8 cellular contexts compared by ENCODE assay signal in genomic region chr2:20617892-20618467, GRCh38. TPM values are rescaled to one million over a fixed set of nuclear protein-coding genes. Genes with fewer than 3 reads are reported as not detected.
DNase-seq lines count a peak whose midpoint lies in the region; ATAC-seq and TF ChIP-seq lines count a peak whose summit lies in the region.

No MANE protein-coding gene starts in this region.

- no peak overlapping the region for H3K56ac ChIP-seq in mesendoderm (ENCODE audit: low read length)

- H4K5ac ChIP-seq in mesendoderm (ENCODE audit: low read length), result no peak overlapping the region

- intact Hi-C loops in left ventricle myocardium superior (cut with micrococcal nuclease), result no loop called here

- in situ Hi-C loops in astrocyte of the cerebellum (cut with HindIII; ENCODE audit: low sequenced_read_pairs), result no loop called here

- ATAC-seq in left ventricle myocardium superior (peak; percentile 80), GM21423 (IDR thresholded peaks at IDR 0.05; ENCODE audit: unreplicated experiment) (no peak)

- no peaks in the 10 kb centered on the region for H3K79me2 ChIP-seq in mesendoderm (ENCODE audit: control insufficient read depth, insufficient read depth, low read length)

- no peak for TF ChIP-seq EP300 in Ishikawa (IDR thresholded peaks at IDR 0.05; ENCODE audit: borderline replicate concordance)

- H3K18ac ChIP-seq in mesendoderm (ENCODE audit: low read length), result no peak overlapping the region

- H3K9ac ChIP-seq in mesendoderm (ENCODE audit: low read length), result no peak overlapping the region

- no peak overlapping the region for H3K23ac ChIP-seq in mesendoderm (ENCODE audit: low read length)

- H4K8ac ChIP-seq in mesendoderm (ENCODE audit: low read depth, low read length), result no peak overlapping the region

- TF ChIP-seq RAD21 in Ishikawa (IDR thresholded peaks at IDR 0.05; ENCODE audit: low read depth), result peak; percentile 21; the same call in 1 of the 2 replicates

- H2BK120ac ChIP-seq in mesendoderm (ENCODE audit: low read depth, low read length), result no peak overlapping the region

- no peaks in the 10 kb centered on the region for H3K79me1 ChIP-seq in mesendoderm (ENCODE audit: low read length)

- H2BK5ac ChIP-seq in mesendoderm (ENCODE audit: low read length), result no peak overlapping the region

- H3K27me3 ChIP-seq in mesendoderm (ENCODE audit: insufficient read depth, low read length, poor library complexity), result no peaks in the 10 kb centered on the region

- no peak overlapping the region for H3K4me2 ChIP-seq in mesendoderm (ENCODE audit: low read length)

- DNase-seq in COR-L47 (lab: John Stamatoyannopoulos, UW), result peak; percentile 14
- DNase-seq in astrocyte of the cerebellum (ENCODE audit: low read depth), result peak; percentile 98
- peak; percentile 98 for DNase-seq in left ventricle myocardium superior
- peak; percentile 97 for DNase-seq in renal cortical epithelial cell (ENCODE audit: low read depth)
- no peak for DNase-seq in mesendoderm
- DNase-seq in activated CD4-positive, alpha-beta T cell treated with anti-CD3 and anti-CD28 coated beads, Interleukin-2, amount 50 U/mL, for 1 hour, result no peak

- no peak overlapping the region for H3K4ac ChIP-seq in mesendoderm (ENCODE audit: low read depth, low read length)

- peak; percentile 61 for TF ChIP-seq CTCF in astrocyte of the cerebellum (IDR thresholded peaks at IDR 0.05; ENCODE audit: low read depth, low read length, missing control alignments)

- no peak overlapping the region for H3K4me3 ChIP-seq in astrocyte of the cerebellum (ENCODE audit: low read depth, low read length)
- H3K4me3 ChIP-seq in mesendoderm (ENCODE audit: low read length), result no peak overlapping the region

- no peaks in the 10 kb centered on the region for H3K36me3 ChIP-seq in mesendoderm (ENCODE audit: control insufficient read depth, insufficient read depth, low read length)

- H3K4me1 ChIP-seq in mesendoderm (ENCODE audit: control insufficient read depth, low read depth, low read length), result peaks cover 2% of the 10 kb centered on the region

- no peak overlapping the region for H2BK15ac ChIP-seq in mesendoderm (replicated peaks; ENCODE audit: low read depth)

- H2AK5ac ChIP-seq in mesendoderm (ENCODE audit: low read length), result no peak overlapping the region

- WGBS in mesendoderm (ENCODE audit: extremely low coverage, insufficient coverage, low lambda C conversion rate), result no CpG with 5 or more reads among the region's 14 CpGs

- no peak overlapping the region for H3K27ac ChIP-seq in mesendoderm (ENCODE audit: low read depth, low read length)

TF ChIP-seq in Ishikawa, 13 proteins besides CTCF, POLR2A, EP300 and RAD21:
- TF ChIP-seq MAX (IDR thresholded peaks at IDR 0.05) (0 out of 2 replicates have a peak, but pooled peaks have one; percentile 38), YY1 (IDR thresholded peaks at IDR 0.05; ENCODE audit: low read depth) (no peak), REST (IDR thresholded peaks at IDR 0.05; ENCODE audit: low read depth) (no peak), NFIC (IDR thresholded peaks at IDR 0.05) (peak; percentile 92)

RNA-seq across cellular contexts. Expression of gene HS1BP3, which starts 32.9 kb away (rescaled TPM):
- total RNA-seq in left ventricle myocardium superior, result 20.2 TPM
- total RNA-seq in renal cortical epithelial cell, result 22.9 and 33.9 TPM in 2 replicates
- 4.5 TPM for polyA plus RNA-seq in mesendoderm (2013, experiment 1 of 2)
- polyA plus RNA-seq in mesendoderm (2013, experiment 2 of 2), result 5.0 TPM

RNA-seq across cellular contexts. Expression of gene GDF7, which starts 49.0 kb away (rescaled TPM):
- total RNA-seq in left ventricle myocardium superior (0.32 TPM), renal cortical epithelial cell (0.69 and 3.2 TPM in 2 replicates)
- polyA plus RNA-seq in mesendoderm (2013, experiment 1 of 2), result 0.03 TPM
- 0.01 TPM for polyA plus RNA-seq in mesendoderm (2013, experiment 2 of 2)

Comparison
In these comparisons a context has a peak if more than half of its experiments do, and no peak if none do; other contexts are left out.
1. DNase-seq: peak in COR-L47 (single experiment), astrocyte of the cerebellum (single experiment), left ventricle myocardium superior (single experiment) and renal cortical epithelial cell (single experiment); none in mesendoderm (single experiment) and activated CD4-positive, alpha-beta T cell treated with anti-CD3 and anti-CD28 coated beads, Interleukin-2, amount 50 U/mL, for 1 hour (single experiment).